In the genomic region with DNA sequence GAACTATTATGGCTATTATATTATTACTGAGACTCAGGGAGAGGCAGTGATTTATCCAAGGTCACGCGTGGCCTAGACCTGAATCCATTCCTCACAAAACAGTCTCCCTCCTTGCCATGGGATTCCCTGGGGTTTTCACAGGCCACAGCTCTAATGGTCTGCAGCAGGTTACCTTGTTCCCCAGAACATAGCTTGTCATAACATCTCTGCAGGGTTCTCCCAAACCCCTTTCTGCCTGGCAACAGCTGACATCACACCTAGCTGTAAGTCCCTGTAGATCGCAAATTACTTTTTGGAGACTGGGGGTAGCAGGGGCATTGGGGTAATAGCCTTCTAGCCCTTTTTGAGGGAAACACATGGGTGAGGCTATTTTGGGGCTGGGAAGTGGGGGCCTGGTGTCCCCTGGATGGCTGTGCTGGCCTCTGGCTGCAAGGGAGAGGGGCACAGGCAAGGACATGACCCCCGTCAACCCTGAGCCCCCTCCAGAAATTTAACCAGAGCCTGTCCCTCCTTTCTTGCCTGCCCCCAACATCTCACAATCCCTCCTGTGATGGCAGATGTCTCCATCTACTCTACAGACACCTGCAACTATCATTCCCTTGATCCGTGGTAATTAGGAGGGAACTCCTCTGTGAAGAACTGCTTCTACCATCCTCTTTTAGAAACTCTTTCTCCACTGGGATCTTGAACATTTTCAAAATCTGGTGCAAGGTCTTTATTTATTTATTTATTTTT, we compare ENCODE assay signal across 1 cellular context.
TF ChIP-seq lines count a peak whose summit lies in the region.

No MANE protein-coding gene starts in this region.

TF ChIP-seq in GM12878, 131 proteins besides CTCF, POLR2A, EP300 and RAD21 (continued from another document):
- TF ChIP-seq ZBTB11 (CRISPR knock-in tag; IDR thresholded peaks at IDR 0.05) (peak; percentile 47), HDAC6 (IDR thresholded peaks at IDR 0.05; ENCODE audit: unreplicated experiment) (peak; percentile 99), SMAD1 (IDR thresholded peaks at IDR 0.05; ENCODE audit: low read depth, partially characterized antibody) (peak; percentile 85), ZNF24 (IDR thresholded peaks at IDR 0.05) (no peak; the same call in 1 of the 2 replicates), HDGF (IDR thresholded peaks at IDR 0.05) (no peak), CREM (IDR thresholded peaks at IDR 0.05; ENCODE audit: low read depth) (peak; percentile 90), EZH2 (IDR thresholded peaks at IDR 0.05; ENCODE audit: borderline replicate concordance, control insufficient read depth, low read depth, low read length) (no peak), ZNF274 (IDR thresholded peaks at IDR 0.05; ENCODE audit: insufficient read depth, insufficient read length) (no peak), NFYA (IDR thresholded peaks at IDR 0.05; ENCODE audit: borderline replicate concordance, low read depth, low read length) (no peak), ELK1 (IDR thresholded peaks at IDR 0.05; ENCODE audit: low read depth, low read length) (no peak), MEF2B (IDR thresholded peaks at IDR 0.05; ENCODE audit: partially characterized antibody, poor library complexity, severe bottlenecking) (peak; percentile 32)
- TF ChIP-seq, protein P1, sequence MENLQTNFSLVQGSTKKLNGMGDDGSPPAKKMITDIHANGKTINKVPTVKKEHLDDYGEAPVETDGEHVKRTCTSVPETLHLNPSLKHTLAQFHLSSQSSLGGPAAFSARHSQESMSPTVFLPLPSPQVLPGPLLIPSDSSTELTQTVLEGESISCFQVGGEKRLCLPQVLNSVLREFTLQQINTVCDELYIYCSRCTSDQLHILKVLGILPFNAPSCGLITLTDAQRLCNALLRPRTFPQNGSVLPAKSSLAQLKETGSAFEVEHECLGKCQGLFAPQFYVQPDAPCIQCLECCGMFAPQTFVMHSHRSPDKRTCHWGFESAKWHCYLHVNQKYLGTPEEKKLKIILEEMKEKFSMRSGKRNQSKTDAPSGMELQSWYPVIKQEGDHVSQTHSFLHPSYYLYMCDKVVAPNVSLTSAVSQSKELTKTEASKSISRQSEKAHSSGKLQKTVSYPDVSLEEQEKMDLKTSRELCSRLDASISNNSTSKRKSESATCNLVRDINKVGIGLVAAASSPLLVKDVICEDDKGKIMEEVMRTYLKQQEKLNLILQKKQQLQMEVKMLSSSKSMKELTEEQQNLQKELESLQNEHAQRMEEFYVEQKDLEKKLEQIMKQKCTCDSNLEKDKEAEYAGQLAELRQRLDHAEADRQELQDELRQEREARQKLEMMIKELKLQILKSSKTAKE (IDR thresholded peaks at IDR 0.05; ENCODE audit: low read depth, poor library complexity, severe bottlenecking), result peak; percentile 11
